12 cellular contexts compared by ENCODE assay signal in the genomic region with DNA sequence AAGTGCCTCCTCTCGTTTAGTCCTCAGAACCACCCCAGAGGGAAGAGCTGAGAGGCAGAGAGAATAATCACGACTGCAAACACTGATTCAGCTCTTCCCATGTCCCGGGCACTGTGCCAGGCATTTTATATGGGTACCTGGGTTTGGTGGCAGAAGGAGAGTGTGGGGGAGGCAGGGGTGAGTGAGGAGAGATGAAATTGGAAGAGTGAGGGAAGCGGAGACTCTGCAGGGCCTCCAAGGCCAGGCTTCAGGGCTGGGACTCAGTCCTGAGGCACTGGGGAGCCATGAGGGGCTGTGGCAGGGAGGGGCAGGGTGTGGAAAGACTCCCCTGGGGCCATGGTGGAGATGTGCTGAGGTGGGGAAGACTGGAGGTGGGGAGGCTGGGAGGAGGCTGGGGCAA. TPM values are rescaled to one million over a fixed set of nuclear protein-coding genes. Genes with fewer than 3 reads are reported as not detected.
DNase-seq lines count a peak whose midpoint lies in the region; ATAC-seq and TF ChIP-seq lines count a peak whose summit lies in the region.
"Had no signal": no experiment of that assay in that cellular context is flagged by ENCODE, and none has a peak within 500 bp of the region (broad histone marks: within the 10 kb centered on the region; RNA-seq: fewer than 3 reads in every experiment).

No MANE protein-coding gene starts in this region.

- H3K27me3 Mint-ChIP-seq in mesothelial cell of epicardium (ENCODE audit: low read depth) = no peaks in the 10 kb centered on the region
- H3K27me3 Mint-ChIP-seq: activated T-cell treated with anti-CD3 and anti-CD28 coated beads, Interleukin-2, amount 50 U/mL, for 24 hours had no signal

- H3K9me3 ChIP-seq in SK-N-MC (ENCODE audit: low read depth, low read length) (no peaks in the 10 kb centered on the region), gastrocnemius medialis (no peaks in the 10 kb centered on the region)

- in situ Hi-C loops in gastrocnemius medialis (cut with MboI; ENCODE audit: low sequenced_read_pairs in 4 of 4) = no loop called here

- peak; percentile 97 for DNase-seq in DMS 273 (lab: John Stamatoyannopoulos, UW; ENCODE audit: unreplicated experiment)
- DNase-seq in NCI-H1436 treated with DMSO at 0.1 percent for 48 hours (lab: John Stamatoyannopoulos, UW) = peak; percentile 92
- peak; percentile 78 for DNase-seq in SK-N-MC (ENCODE audit: low read depth, low spot score)
- DNase-seq in mesothelial cell of epicardium (ENCODE audit: low spot score in 2 of 2, unreplicated experiment in 2 of 2) = no peak
- DNase-seq in gastrocnemius medialis = no peak
- DNase-seq: activated T-cell treated with anti-CD3 and anti-CD28 coated beads, Interleukin-2, amount 50 U/mL, for 24 hours; mesenchymal stem cell; T-helper 9 cell had no signal

- no peaks in the 10 kb centered on the region for H3K36me3 Mint-ChIP-seq in mesothelial cell of epicardium

- no peaks in the 10 kb centered on the region for H3K27me3 ChIP-seq in gastrocnemius medialis

- H3K27ac ChIP-seq in SK-N-MC (peak overlapping the region; percentile 91), gastrocnemius medialis (no peak overlapping the region)

- TF ChIP-seq POLR2A in gastrocnemius medialis (IDR thresholded peaks at IDR 0.05) = no peak

- H3K36me3 ChIP-seq in SK-N-MC (ENCODE audit: insufficient read depth, low read length) = no peaks in the 10 kb centered on the region
- no peaks in the 10 kb centered on the region for H3K36me3 ChIP-seq in gastrocnemius medialis

- H3K4me1 ChIP-seq in gastrocnemius medialis = no peaks in the 10 kb centered on the region

- H3K4me3 Mint-ChIP-seq in mesothelial cell of epicardium = no peak overlapping the region
- H3K4me3 Mint-ChIP-seq: activated T-cell treated with anti-CD3 and anti-CD28 coated beads, Interleukin-2, amount 50 U/mL, for 24 hours had no signal

- ATAC-seq in HG03460 (IDR thresholded peaks at IDR 0.05; ENCODE audit: unreplicated experiment) (no peak), HG03175 (IDR thresholded peaks at IDR 0.05; ENCODE audit: unreplicated experiment) (no peak), HG02981 (IDR thresholded peaks at IDR 0.05; ENCODE audit: unreplicated experiment) (no peak), gastrocnemius medialis (no peak)

- H3K27ac Mint-ChIP-seq in mesothelial cell of epicardium = peak overlapping the region; percentile 40
- H3K27ac Mint-ChIP-seq: activated T-cell treated with anti-CD3 and anti-CD28 coated beads, Interleukin-2, amount 50 U/mL, for 24 hours had no signal

- H3K4me1 Mint-ChIP-seq in mesothelial cell of epicardium = peaks cover 18% of the 10 kb centered on the region

- peak overlapping the region; percentile 34 for H3K9ac ChIP-seq in SK-N-MC (ENCODE audit: insufficient read length)

- peak overlapping the region; percentile 51 for H3K4me3 ChIP-seq in SK-N-MC
- no peak overlapping the region for H3K4me3 ChIP-seq in gastrocnemius medialis

- TF ChIP-seq CTCF in mesothelial cell of epicardium (IDR thresholded peaks at IDR 0.05; ENCODE audit: unreplicated experiment) = no peak
- TF ChIP-seq CTCF in gastrocnemius medialis (IDR thresholded peaks at IDR 0.05 in 4 of 5, conservative IDR thresholded peaks at IDR 0.05 in 1 of 5) = no peak

- intact Hi-C loops in gastrocnemius medialis (cut with DNase I; ENCODE audit: low total_unique reads) = no loop called here

- H3K9me3 Mint-ChIP-seq in mesothelial cell of epicardium = no peaks in the 10 kb centered on the region
- H3K9me3 Mint-ChIP-seq: activated T-cell treated with anti-CD3 and anti-CD28 coated beads, Interleukin-2, amount 50 U/mL, for 24 hours had no signal

RNA-seq across cellular contexts. Expression of a gene that starts 8.7 kb away (rescaled TPM):
- total RNA-seq in mesothelial cell of epicardium (not detected in 3 replicates), gastrocnemius medialis (not detected)
- total RNA-seq: skeletal muscle tissue had no signal

RNA-seq across cellular contexts. Expression of a gene that starts 9.2 kb away (rescaled TPM):
- total RNA-seq in mesothelial cell of epicardium (8.2 to 11.7 TPM (median 8.6 TPM) in 3 replicates), gastrocnemius medialis (10 to 100 TPM; 28.8 to 42.3 (median 40.7) TPM)

RNA-seq across cellular contexts. Expression of a gene that starts 18.4 kb away (rescaled TPM):
- total RNA-seq in mesothelial cell of epicardium (255 to 262 TPM (median 260 TPM) in 3 replicates), gastrocnemius medialis (10 to 100 TPM; 44.9 to 64.7 (median 54.0) TPM)

RNA-seq across cellular contexts. Expression of a gene that starts 20.6 kb away (rescaled TPM):
- total RNA-seq in mesothelial cell of epicardium (14.5 to 15.8 TPM (median 15.7 TPM) in 3 replicates), gastrocnemius medialis (under 1 TPM in 3 of 4 donors, not detected in 1; 0.07 to 0.27 (median 0.09) TPM)

RNA-seq across cellular contexts. Expression of a gene that starts 47.6 kb away (rescaled TPM):
- 50.2 to 57.3 TPM (median 52.5 TPM) in 3 replicates for total RNA-seq in mesothelial cell of epicardium
- 10 to 100 TPM in 2 of 4 donors, 1 to 10 TPM in 2; 3.8 to 15.3 (median 9.4) TPM for total RNA-seq in gastrocnemius medialis

Comparison
In these comparisons a context has a peak if more than half of its experiments do, and no peak if none do; other contexts are left out.
1. DNase-seq: peak in DMS 273 (single experiment), NCI-H1436 treated with DMSO at 0.1 percent for 48 hours (single experiment) and SK-N-MC (single experiment); none in mesothelial cell of epicardium (0 of 2) and gastrocnemius medialis (0 of 2).